In genomic region chr2:9974344-9974743, GRCh38 we compare ENCODE assay signal across 17 cellular contexts.
"Had no signal": no experiment of that assay in that cellular context is flagged by ENCODE, and none has a peak within 500 bp of the region (broad histone marks: within the 10 kb centered on the region; RNA-seq: fewer than 3 reads in every experiment).

No MANE protein-coding gene starts in this region.

- ATAC-seq: SK-N-SH treated with all-trans-retinoic acid at 6 μM for 48 hours; stimulated activated naive B cell treated with anti-CD40 and anti-IgM and Interleukin-4, amounts not matched to agents 10 μg/mL and 1 μg/mL and 100 μg/mL, for 72 hours had no signal

- H3K27me3 ChIP-seq: body of pancreas, dorsolateral prefrontal cortex, hepatocyte had no signal

- H3K9me3 Mint-ChIP-seq: activated CD4-positive, alpha-beta T cell treated with anti-CD3 and anti-CD28 coated beads, Interleukin-2, amount 10 ng/mL, durations not matched to agents 7 days and 5 days; activated naive CD4-positive, alpha-beta T cell treated with anti-CD3 and anti-CD28 coated beads, Interleukin-2, amount 50 U/mL, for 24 hours; T-helper 1 cell treated with Interleukin-12 subunit alpha and Interleukin-12 subunit beta and Interleukin-4 antibody, amounts not matched to agents 30 μg/mL and 1 μg/mL, for 36 hours had no signal

- H3K4me3 Mint-ChIP-seq: activated CD4-positive, alpha-beta T cell treated with anti-CD3 and anti-CD28 coated beads, Interleukin-2, amount 10 ng/mL, durations not matched to agents 7 days and 5 days; activated naive CD4-positive, alpha-beta T cell treated with anti-CD3 and anti-CD28 coated beads, Interleukin-2, amount 50 U/mL, for 24 hours; stimulated activated naive B cell treated with anti-CD40 and anti-IgM and Interleukin-4, amounts not matched to agents 10 μg/mL and 1 μg/mL and 100 μg/mL, for 72 hours; T-helper 1 cell treated with Interleukin-12 subunit alpha and Interleukin-12 subunit beta and Interleukin-4 antibody, amounts not matched to agents 30 μg/mL and 1 μg/mL, for 36 hours had no signal

- H3K4me2 ChIP-seq: hepatocyte had no signal

- DNase-seq: activated CD4-positive, alpha-beta T cell treated with anti-CD3 and anti-CD28 coated beads, Interleukin-2, amount 10 ng/mL, durations not matched to agents 7 days and 5 days; activated CD4-positive, CD25-positive, alpha-beta regulatory T cell; activated effector memory CD4-positive, alpha-beta T cell treated with Interleukin-2 at 50 U/mL for 16 hours; activated T-cell treated with anti-CD3 and anti-CD28 coated beads, Interleukin-2, amount 50 U/mL, for 1 hour; body of pancreas; dorsolateral prefrontal cortex; kidney; midbrain; retina; stimulated activated naive B cell treated with anti-CD40 and anti-IgM and Interleukin-4, amounts not matched to agents 10 μg/mL and 1 μg/mL and 100 μg/mL, for 72 hours; substantia nigra had no signal

- H2AFZ ChIP-seq: hepatocyte had no signal

- H3K79me2 ChIP-seq: hepatocyte had no signal

- H3K9me3 ChIP-seq: body of pancreas had no signal

- H3K4me3 ChIP-seq: body of pancreas, dorsolateral prefrontal cortex, hepatocyte, lung, skin epidermis had no signal

- H3K27ac Mint-ChIP-seq: activated CD4-positive, alpha-beta T cell treated with anti-CD3 and anti-CD28 coated beads, Interleukin-2, amount 10 ng/mL, durations not matched to agents 7 days and 5 days; activated naive CD4-positive, alpha-beta T cell treated with anti-CD3 and anti-CD28 coated beads, Interleukin-2, amount 50 U/mL, for 24 hours; stimulated activated naive B cell treated with anti-CD40 and anti-IgM and Interleukin-4, amounts not matched to agents 10 μg/mL and 1 μg/mL and 100 μg/mL, for 72 hours; T-helper 1 cell treated with Interleukin-12 subunit alpha and Interleukin-12 subunit beta and Interleukin-4 antibody, amounts not matched to agents 30 μg/mL and 1 μg/mL, for 36 hours had no signal
